Comparison of ENCODE assay signal across 1 cellular context in the genomic region with DNA sequence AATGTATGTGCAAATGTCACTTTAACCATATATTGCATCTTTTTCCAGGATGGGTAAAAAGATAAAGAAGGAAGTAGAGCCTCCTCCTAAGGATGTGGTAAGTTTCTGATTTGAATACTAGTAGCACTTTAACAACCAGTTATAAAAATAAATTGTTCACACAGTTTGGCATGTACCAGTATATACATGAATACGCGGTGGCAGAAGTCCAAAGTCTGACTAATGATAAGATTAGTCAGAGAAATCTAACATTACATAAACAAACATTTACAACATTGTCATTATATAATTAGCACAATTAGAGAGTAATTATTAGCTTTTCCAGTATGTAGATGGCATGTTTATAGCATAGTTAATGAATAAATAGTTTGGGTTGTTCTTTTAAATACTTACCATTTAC.
TF ChIP-seq lines count a peak whose summit lies in the region.

No MANE protein-coding gene starts in this region.

TF ChIP-seq in WTC11, 78 proteins besides CTCF, POLR2A, EP300 and RAD21 (continued from another document):
- TF ChIP-seq, protein P1, sequence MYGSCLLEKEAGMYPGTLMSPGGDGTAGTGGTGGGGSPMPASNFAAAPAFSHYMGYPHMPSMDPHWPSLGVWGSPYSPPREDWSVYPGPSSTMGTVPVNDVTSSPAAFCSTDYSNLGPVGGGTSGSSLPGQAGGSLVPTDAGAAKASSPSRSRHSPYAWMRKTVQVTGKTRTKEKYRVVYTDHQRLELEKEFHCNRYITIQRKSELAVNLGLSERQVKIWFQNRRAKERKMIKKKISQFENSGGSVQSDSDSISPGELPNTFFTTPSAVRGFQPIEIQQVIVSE (CRISPR knock-in tag; IDR thresholded peaks at IDR 0.05; ENCODE audit: borderline replicate concordance): no peak
- TF ChIP-seq, protein P2, sequence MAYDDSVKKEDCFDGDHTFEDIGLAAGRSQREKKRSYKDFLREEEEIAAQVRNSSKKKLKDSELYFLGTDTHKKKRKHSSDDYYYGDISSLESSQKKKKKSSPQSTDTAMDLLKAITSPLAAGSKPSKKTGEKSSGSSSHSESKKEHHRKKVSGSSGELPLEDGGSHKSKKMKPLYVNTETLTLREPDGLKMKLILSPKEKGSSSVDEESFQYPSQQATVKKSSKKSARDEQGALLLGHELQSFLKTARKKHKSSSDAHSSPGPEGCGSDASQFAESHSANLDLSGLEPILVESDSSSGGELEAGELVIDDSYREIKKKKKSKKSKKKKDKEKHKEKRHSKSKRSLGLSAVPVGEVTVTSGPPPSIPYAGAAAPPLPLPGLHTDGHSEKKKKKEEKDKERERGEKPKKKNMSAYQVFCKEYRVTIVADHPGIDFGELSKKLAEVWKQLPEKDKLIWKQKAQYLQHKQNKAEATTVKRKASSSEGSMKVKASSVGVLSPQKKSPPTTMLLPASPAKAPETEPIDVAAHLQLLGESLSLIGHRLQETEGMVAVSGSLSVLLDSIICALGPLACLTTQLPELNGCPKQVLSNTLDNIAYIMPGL (CRISPR knock-in tag; IDR thresholded peaks at IDR 0.05): no peak
- no peak for TF ChIP-seq ZBTB21 (CRISPR knock-in tag; IDR thresholded peaks at IDR 0.05; ENCODE audit: borderline replicate concordance)
